8 cellular contexts compared by ENCODE assay signal in the genomic region with DNA sequence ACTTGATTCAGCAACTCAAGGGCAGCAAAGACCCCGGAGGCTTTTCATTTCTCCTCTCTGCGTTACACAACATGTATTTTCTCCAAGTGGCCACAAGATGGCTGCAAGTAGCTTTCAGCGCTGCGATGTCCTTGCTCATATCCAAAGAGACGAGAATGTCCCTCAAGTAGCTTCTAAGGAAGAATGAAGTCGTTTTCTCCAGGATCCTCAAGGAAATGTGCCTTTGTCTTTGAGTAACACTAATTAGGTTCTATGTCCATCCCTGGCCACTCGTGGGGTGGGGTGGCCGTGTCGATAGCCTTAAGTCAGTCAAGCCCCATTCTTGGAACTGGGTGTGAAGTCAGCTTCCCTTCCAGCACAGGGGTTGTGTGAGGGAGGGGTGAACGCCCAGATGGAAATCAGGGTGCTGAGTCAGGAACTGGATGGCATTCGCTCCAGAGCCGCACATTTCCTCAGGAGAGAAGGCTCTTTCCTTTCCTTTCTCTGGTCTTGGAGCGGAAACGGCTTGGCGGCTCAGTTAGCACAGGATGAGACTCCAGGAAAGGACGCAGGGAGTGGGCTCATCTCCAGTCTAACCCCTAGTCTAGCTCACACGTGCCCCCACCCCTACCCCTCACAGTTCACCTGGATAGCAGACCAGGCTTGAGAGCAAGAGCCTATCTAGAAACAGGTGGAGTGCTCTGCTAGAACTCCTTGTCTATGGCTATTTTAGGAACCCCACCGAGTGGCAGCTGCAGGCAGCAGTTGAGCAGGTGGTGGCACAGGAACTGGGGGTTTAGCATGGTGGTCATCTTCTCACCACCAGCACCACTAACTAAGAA. TPM values are rescaled to one million over a fixed set of nuclear protein-coding genes. Genes with fewer than 3 reads are reported as not detected.
DNase-seq lines count a peak whose midpoint lies in the region; ATAC-seq and TF ChIP-seq lines count a peak whose summit lies in the region.

No MANE protein-coding gene starts in this region.

- peak; percentile 95 for TF ChIP-seq RAD21 in IMR-90 (IDR thresholded peaks at IDR 0.05; ENCODE audit: low read length)

- TF ChIP-seq POLR2A in IMR-90 (IDR thresholded peaks at IDR 0.05; ENCODE audit: low read depth, low read length), result no peak

- H3K27ac Mint-ChIP-seq in activated naive CD8-positive, alpha-beta T cell, result no peak overlapping the region

- no peaks in the 10 kb centered on the region for H3K36me3 Mint-ChIP-seq in activated naive CD8-positive, alpha-beta T cell

- TF ChIP-seq CTCF in IMR-90 (conservative IDR thresholded peaks at IDR 0.05; ENCODE audit: low read depth, low read length) (peak; percentile 86), OCI-LY3 (IDR thresholded peaks at IDR 0.05; ENCODE audit: low read depth, low read length) (peak; percentile 89)

- H3K27me3 ChIP-seq in IMR-90 (ENCODE audit: control insufficient read depth, insufficient read depth, low read length), result no peaks in the 10 kb centered on the region; the same call in 1 of the 2 replicates
- H3K27me3 ChIP-seq in OCI-LY3 (ENCODE audit: low read depth, low read length), result peaks cover 19% of the 10 kb centered on the region

- ATAC-seq in Right ventricle myocardium inferior (peak; percentile 77), IMR-90 (ENCODE audit: low read depth) (peak; percentile 97), Right ventricle myocardium superior (ENCODE audit: poor library complexity) (peak; percentile 93)

- peaks cover 9% of the 10 kb centered on the region for H3K4me1 Mint-ChIP-seq in activated naive CD8-positive, alpha-beta T cell (ENCODE audit: low read depth)

- H3K79me1 ChIP-seq in IMR-90 (ENCODE audit: low read depth in 1 of 2, low read length in 2 of 2), result no peaks in the 10 kb centered on the region

- H3K14ac ChIP-seq in IMR-90 (replicated peaks; ENCODE audit: low read depth, low read length), result peak overlapping the region; percentile 67; the same call in 1 of the 2 replicates

- dilution Hi-C loops in IMR-90 (cut with HindIII; ENCODE audit: low sequenced_read_pairs, unreplicated experiment), result no loop called here

- H2AFZ ChIP-seq in IMR-90 (replicated peaks; ENCODE audit: low read length, poor library complexity) (peak overlapping the region; percentile 88), OCI-LY3 (ENCODE audit: low read depth, low read length) (peak overlapping the region; percentile 5; the same call in 1 of the 2 replicates)

- H3K27ac ChIP-seq in IMR-90 (ENCODE audit: insufficient read depth, low read length), result no peak overlapping the region
- H3K27ac ChIP-seq in OCI-LY3 (ENCODE audit: low read length), result no peak overlapping the region

- no peak overlapping the region for H4K8ac ChIP-seq in IMR-90 (ENCODE audit: low read depth in 2 of 2, low read length in 2 of 2)

- no peaks in the 10 kb centered on the region for H3K9me1 ChIP-seq in IMR-90 (ENCODE audit: insufficient read depth, low read length)

- no peak overlapping the region; the same call in 1 of the 2 replicates for H2AK5ac ChIP-seq in IMR-90 (ENCODE audit: low read depth, low read length)

- H2AK9ac ChIP-seq in IMR-90 (replicated peaks; ENCODE audit: low read depth, low read length, poor library complexity), result no peak overlapping the region

- in situ Hi-C loops in IMR-90 (cut with MboI; ENCODE audit: low sequenced_read_pairs), result loop anchor here (5.0 to 25.0 kb wide), 3 partner anchors 244 to 1947 kb away; no protein-coding TSS in a partner anchor

- peak overlapping the region; percentile 67 for H3K4me3 Mint-ChIP-seq in activated naive CD8-positive, alpha-beta T cell

- H3K4me3 ChIP-seq in IMR-90 (ENCODE audit: insufficient read depth, low read depth, low read length), result no peak overlapping the region
- H3K4me3 ChIP-seq in OCI-LY3 (ENCODE audit: low read length), result peak overlapping the region; percentile 26; the same call in 1 of the 2 replicates

- H3K79me2 ChIP-seq in OCI-LY3 (ENCODE audit: low read length), result no peaks in the 10 kb centered on the region

- H2BK20ac ChIP-seq in IMR-90 (ENCODE audit: low read depth, low read length), result peak overlapping the region; percentile 66; the same call in 1 of the 2 replicates

- peaks cover 5% of the 10 kb centered on the region for H3K27me3 Mint-ChIP-seq in activated naive CD8-positive, alpha-beta T cell

- peak overlapping the region; percentile 40; the same call in 1 of the 2 replicates for H4K91ac ChIP-seq in IMR-90 (ENCODE audit: insufficient read depth, low read depth, low read length)

- POLR2A ChIA-PET in IMR-90 (lab: Charles Lee; ENCODE audit: unreplicated experiment), result interaction anchor here (0.6 kb wide), 1 partner anchor 8 kb away, joined by 3 read pairs; no protein-coding TSS in a partner anchor

- 35% methylated on average over 8 of the region's 18 CpGs; no CpG with 5 or more reads in 1 of the 2 experiments for WGBS in IMR-90 (ENCODE audit: extremely low coverage in 2 of 2, insufficient read length in 1 of 2), 2 experiments

- CTCF ChIA-PET in IMR-90 (lab: Yijun Ruan, JAX), result interaction anchor here (0.6 to 1.7 kb wide), 13 partner anchors 9 to 423 kb away, joined by 3 to 9 read pairs (median 3); no protein-coding TSS in a partner anchor

- peak overlapping the region; percentile 77 for H2BK120ac ChIP-seq in IMR-90 (ENCODE audit: low read depth, low read length)

- no peaks in the 10 kb centered on the region for H3K4me1 ChIP-seq in IMR-90 (ENCODE audit: control insufficient read depth, insufficient read depth, low read length)
- 0 out of 2 replicates have a peak, but pooled peaks cover 11% of the 10 kb centered on the region for H3K4me1 ChIP-seq in OCI-LY3 (ENCODE audit: low read length)

- DNase-seq in Right ventricle myocardium inferior (ENCODE audit: missing footprints) (no peak), cardiac septum (ENCODE audit: low spot score) (no peak), IMR-90 (peak; percentile 82), Right ventricle myocardium superior (peak; percentile 51), pons (ENCODE audit: low spot score) (peak; percentile 74)
- DNase-seq in NK-92 treated with Interleukin-12 subunit alpha and Interleukin-12 subunit beta, amount 100 ng/mL, for 24 hours (lab: John Stamatoyannopoulos, UW), result no peak

- H3K23ac ChIP-seq in IMR-90 (ENCODE audit: low read depth, low read length), result no peak overlapping the region

- no peak overlapping the region for H3K56ac ChIP-seq in IMR-90 (ENCODE audit: extremely low read depth, insufficient read depth, low read length)

- H3K4me2 ChIP-seq in IMR-90 (ENCODE audit: low read depth, low read length), result peak overlapping the region; percentile 49; the same call in 1 of the 2 replicates
- peak overlapping the region; percentile 64 for H3K4me2 ChIP-seq in OCI-LY3 (ENCODE audit: low read length)

- BruUV-seq in IMR-90 (replicated peaks; lab: Mats Ljungman, UMichigan), result no TSS peak

- H2BK5ac ChIP-seq in IMR-90 (ENCODE audit: low read depth, low read length, poor library complexity, severe bottlenecking), result no peak overlapping the region

- H3K9me3 ChIP-seq in IMR-90 (ENCODE audit: control insufficient read depth, insufficient read depth, low read length), result no peaks in the 10 kb centered on the region
- H3K9me3 ChIP-seq in OCI-LY3 (ENCODE audit: insufficient read depth, low read length), result no peaks in the 10 kb centered on the region

- H2BK15ac ChIP-seq in IMR-90 (ENCODE audit: low read depth, low read length), result no peak overlapping the region

- no peak overlapping the region for H3K18ac ChIP-seq in IMR-90 (ENCODE audit: low read depth, low read length)

- H3K9ac ChIP-seq in IMR-90 (ENCODE audit: low read depth, low read length) (no peak overlapping the region; the same call in 1 of the 2 replicates), OCI-LY3 (ENCODE audit: low read length) (no peak overlapping the region)

- H3K9me3 Mint-ChIP-seq in activated naive CD8-positive, alpha-beta T cell (ENCODE audit: low read depth), result no peaks in the 10 kb centered on the region

- H3K36me3 ChIP-seq in IMR-90 (ENCODE audit: control insufficient read depth, insufficient read depth, low read length), result no peaks in the 10 kb centered on the region
- H3K36me3 ChIP-seq in OCI-LY3 (replicated peaks; ENCODE audit: low read depth, low read length), result no peaks in the 10 kb centered on the region

- intact Hi-C loops in Right ventricle myocardium inferior (cut with DNase I) (loop anchor here (2.0 to 10.0 kb wide), 3 partner anchors 58 to 422 kb away; no protein-coding TSS in a partner anchor), cardiac septum (cut with DNase I) (loop anchor here (5.0 kb wide), 2 partner anchors 58 to 422 kb away; no protein-coding TSS in a partner anchor), IMR-90 (cut with micrococcal nuclease) (loop anchor here (1.0 to 2.0 kb wide), 4 partner anchors 60 to 422 kb away; no protein-coding TSS in a partner anchor), Right ventricle myocardium superior (cut with DNase I) (loop anchor here (5.0 kb wide), 1 partner anchor 422 kb away; no protein-coding TSS in a partner anchor)

- no peaks in the 10 kb centered on the region for H4K20me1 ChIP-seq in IMR-90 (ENCODE audit: insufficient read depth, low read length)
- no peaks in the 10 kb centered on the region for H4K20me1 ChIP-seq in OCI-LY3 (ENCODE audit: insufficient read depth, low read length)

- no peak overlapping the region for H4K5ac ChIP-seq in IMR-90 (ENCODE audit: low read depth, low read length)

- H3K4ac ChIP-seq in IMR-90 (ENCODE audit: low read depth, low read length), result peak overlapping the region; percentile 30; the same call in 1 of the 2 replicates

TF ChIP-seq in IMR-90, 13 proteins besides CTCF, POLR2A, EP300 and RAD21 (continues in another document):
- TF ChIP-seq CEBPB (IDR thresholded peaks at IDR 0.05; ENCODE audit: low read depth, low read length) (peak; percentile 83), SMC3 (IDR thresholded peaks at IDR 0.05; ENCODE audit: low read depth, low read length) (peak; percentile 92), MAFK (IDR thresholded peaks at IDR 0.05; ENCODE audit: low read depth, low read length) (no peak)

RNA-seq across cellular contexts. Expression of a gene that starts 44.3 kb away (rescaled TPM):
- total RNA-seq in Right ventricle myocardium inferior (44.0 TPM), cardiac septum (72.9 TPM), IMR-90 (2012; rRNA removed) (74.7 and 108 TPM in 2 replicates), Right ventricle myocardium superior (29.8 TPM)
- 76.1 and 79.7 TPM in 2 replicates for polyA plus RNA-seq in IMR-90 (2012; rRNA removed)
- 127 and 153 TPM in 2 replicates for polyA plus RNA-seq in IMR-90 (2012; cell fraction: cytosol; rRNA removed)
- polyA plus RNA-seq in IMR-90 (2012; cell fraction: nucleus; rRNA removed; ENCODE audit: low replicate concordance), result 46.1 and 57.3 TPM in 2 replicates

RNA-seq across cellular contexts. Expression of a gene that starts 59.8 kb away (rescaled TPM):
- total RNA-seq in Right ventricle myocardium inferior (9.3 TPM), cardiac septum (9.9 TPM), IMR-90 (2012; rRNA removed) (2.3 and 3.6 TPM in 2 replicates), Right ventricle myocardium superior (8.9 TPM)
- polyA plus RNA-seq in IMR-90 (2012; rRNA removed), result 3.0 and 3.7 TPM in 2 replicates
- polyA plus RNA-seq in IMR-90 (2012; cell fraction: cytosol; rRNA removed), result 5.4 and 6.8 TPM in 2 replicates
- polyA plus RNA-seq in IMR-90 (2012; cell fraction: nucleus; rRNA removed; ENCODE audit: low replicate concordance), result 5.2 TPM in 2 replicates

RNA-seq across cellular contexts. Expression of a gene that starts 59.9 kb away (rescaled TPM):
- total RNA-seq in Right ventricle myocardium inferior, result 19.6 TPM
- total RNA-seq in cardiac septum, result 20.3 TPM
- total RNA-seq in IMR-90 (2012; rRNA removed), result 110 and 111 TPM in 2 replicates
- 24.4 and 27.8 TPM in 2 replicates for polyA plus RNA-seq in IMR-90 (2012; rRNA removed)
- 6.6 and 7.7 TPM in 2 replicates for polyA plus RNA-seq in IMR-90 (2012; cell fraction: cytosol; rRNA removed)
- polyA plus RNA-seq in IMR-90 (2012; cell fraction: nucleus; rRNA removed; ENCODE audit: low replicate concordance), result 2.7 and 18.4 TPM in 2 replicates
- total RNA-seq in Right ventricle myocardium superior, result 20.5 TPM

Comparison
In these comparisons a context has a peak if more than half of its experiments do, and no peak if none do; other contexts are left out.
1. DNase-seq: peak in IMR-90 (single experiment), Right ventricle myocardium superior (single experiment) and pons (single experiment); none in Right ventricle myocardium inferior (single experiment), cardiac septum (single experiment) and NK-92 treated with Interleukin-12 subunit alpha and Interleukin-12 subunit beta, amount 100 ng/mL, for 24 hours (single experiment).
2. Peak in every context shown above with its lines, with median percentiles within 50 percentile points of each other: ATAC-seq.